8 cellular contexts compared by ENCODE assay signal in genomic region chr9:112333639-112334318, GRCh38. TPM values are rescaled to one million over a fixed set of nuclear protein-coding genes. Genes with fewer than 3 reads are reported as not detected.
DNase-seq lines count a peak whose midpoint lies in the region; ATAC-seq, FAIRE-seq and TF ChIP-seq lines count a peak whose summit lies in the region.

No MANE protein-coding gene starts in this region.

- H3K36me3 ChIP-seq in kidney (ENCODE audit: control insufficient read depth in 1 of 2, insufficient read depth in 2 of 2, low read length in 2 of 2), result no peaks in the 10 kb centered on the region

- peak overlapping the region; percentile 98 to 99 for H3K27ac ChIP-seq in kidney (ENCODE audit: low read depth in 2 of 2, low read length in 2 of 2)

- peak overlapping the region; percentile 67 to 81 for H3K4me3 ChIP-seq in kidney (ENCODE audit: low read length in 2 of 2)

- ATAC-seq in GM19025 (IDR thresholded peaks at IDR 0.05; ENCODE audit: low read depth, unreplicated experiment), result peak; percentile 72
- peak; percentile 78 for ATAC-seq in HG03280 (IDR thresholded peaks at IDR 0.05; ENCODE audit: unreplicated experiment)

- peak; percentile 36 for TF ChIP-seq CTCF in kidney (IDR thresholded peaks at IDR 0.05; ENCODE audit: borderline replicate concordance, extremely low read depth, insufficient read depth)

- no peak for FAIRE-seq in kidney (lab: Jason Lieb, UNC)

- peak; percentile 84 to 93 for DNase-seq in AML-193 (lab: John Stamatoyannopoulos, UW)
- peak; percentile 83 for DNase-seq in NCI-H345 treated with DMSO at 0.1 percent for 48 hours (lab: John Stamatoyannopoulos, UW; ENCODE audit: unreplicated experiment)
- DNase-seq in activated CD4-positive, CD25-positive, alpha-beta regulatory T cell treated with anti-CD3 and anti-CD28 coated beads, Interleukin-2, amount 50 U/mL, for 16 hours (ENCODE audit: low read depth, low spot score), result peak; percentile 84
- DNase-seq in central memory CD4-positive, alpha-beta T cell, result peak; percentile 84
- DNase-seq in kidney, result peak; percentile 98
- peak; percentile 92 to 93 for DNase-seq in stimulated activated CD4-positive, alpha-beta T cell treated with anti-CD3 and anti-CD28 coated beads, Interleukin-15, amount 100 ng/mL, for 1 hour (ENCODE audit: low read depth in 1 of 2, low spot score in 1 of 2)

- H3K4me1 ChIP-seq in kidney (ENCODE audit: control insufficient read depth in 1 of 2, insufficient read depth in 1 of 2, low read depth in 1 of 2, low read length in 2 of 2), result peaks cover 2 to 29% of the 10 kb centered on the region in 2 donors

- intact Hi-C loops in kidney (cut with DNase I), result no loop called here

- H3K9me3 ChIP-seq in kidney (ENCODE audit: control insufficient read depth in 1 of 2, low read length in 2 of 2), result no peaks in the 10 kb centered on the region

- peak overlapping the region; percentile 67 to 89 for H3K9ac ChIP-seq in kidney (ENCODE audit: low read length in 2 of 2)

RNA-seq across cellular contexts. Expression of gene PTBP3, which starts 0.4 kb away (rescaled TPM):
- total RNA-seq in kidney, result 86.6 TPM
- 14.0 TPM for polyA plus RNA-seq in kidney (ENCODE audit: insufficient read depth, low read depth, low replicate concordance)

RNA-seq across cellular contexts. Expression of gene HSDL2, which starts 46.1 kb away (rescaled TPM):
- total RNA-seq in kidney, result 30.2 TPM
- 67.0 TPM for polyA plus RNA-seq in kidney (ENCODE audit: insufficient read depth, low read depth, low replicate concordance)

Comparison
In these comparisons a context has a peak if more than half of its experiments do, and no peak if none do; other contexts are left out.
1. Peak in every context shown above with its lines: DNase-seq, ATAC-seq, H3K4me3 ChIP-seq and H3K27ac ChIP-seq.